Comparison of ENCODE assay signal across 1 cellular context in the genomic region with DNA sequence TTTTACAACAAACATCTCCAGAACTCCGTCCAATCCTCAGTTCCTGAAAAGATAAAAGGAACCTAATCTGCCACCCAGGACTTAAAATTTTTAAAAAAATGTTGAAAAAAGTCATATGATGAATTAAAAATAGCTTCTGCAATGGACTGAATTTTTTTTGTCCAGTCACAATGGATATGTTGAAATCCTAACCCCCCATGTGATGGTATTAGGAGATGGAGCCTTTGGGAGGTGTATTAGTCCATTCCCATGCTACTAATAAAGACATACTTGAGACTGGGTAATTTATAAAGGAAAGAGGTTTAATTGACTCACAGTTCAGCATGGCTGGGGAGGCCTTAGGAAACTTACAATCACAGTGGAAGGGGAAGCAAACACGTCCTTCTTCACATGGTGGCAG. TPM values are rescaled to one million over a fixed set of nuclear protein-coding genes. Genes with fewer than 3 reads are reported as not detected.
"Had no signal": no experiment of that assay in that cellular context is flagged by ENCODE, and none has a peak within 500 bp of the region (broad histone marks: within the 10 kb centered on the region; RNA-seq: fewer than 3 reads in every experiment).

No MANE protein-coding gene starts in this region.

RNA-seq across cellular contexts. Expression of gene ALDH1A1, which starts 2.8 kb away (rescaled TPM):
- polyA plus RNA-seq: naive thymus-derived CD4-positive, alpha-beta T cell had no signal
